8 cellular contexts compared by ENCODE assay signal in the genomic region with DNA sequence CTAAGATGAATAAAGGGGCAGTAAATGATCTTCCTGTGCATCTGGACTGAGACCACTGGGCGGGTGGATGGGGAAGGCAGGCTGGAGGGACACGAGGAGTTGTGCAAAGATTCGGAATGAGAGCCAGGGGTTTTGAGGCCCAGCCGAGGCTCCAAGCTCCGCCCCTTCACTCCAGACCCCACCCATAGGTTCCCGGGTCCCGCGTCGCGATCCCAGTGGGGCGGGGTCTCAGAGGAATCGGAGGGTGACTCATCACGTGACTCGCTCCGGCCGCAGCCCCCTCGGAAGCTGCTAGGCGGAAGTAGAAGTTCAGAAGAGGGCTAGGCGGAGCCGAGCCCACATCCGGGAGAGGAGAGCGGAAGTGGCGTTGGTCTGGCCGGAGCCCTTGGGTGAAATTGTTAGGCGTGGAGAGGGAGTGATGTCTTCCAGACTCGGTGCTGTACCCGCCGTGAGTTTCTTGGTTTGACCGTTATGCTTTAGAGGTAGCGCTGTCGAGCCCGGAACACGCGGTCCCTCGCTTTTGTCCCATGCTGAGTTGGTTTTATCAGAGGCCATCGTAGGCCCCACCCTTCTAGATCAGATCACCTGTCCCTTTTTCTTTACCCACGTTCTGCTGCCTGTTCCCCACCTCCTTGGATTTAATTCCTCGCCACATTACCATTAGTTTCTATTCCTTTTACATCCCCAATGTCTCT. TPM values are rescaled to one million over a fixed set of nuclear protein-coding genes. Genes with fewer than 3 reads are reported as not detected.
A peak's percentile ranks its signal among the peaks of the same experiment; 100 is the strongest.
DNase-seq lines count a peak whose midpoint lies in the region; ATAC-seq and TF ChIP-seq lines count a peak whose summit lies in the region.

A gene with protein sequence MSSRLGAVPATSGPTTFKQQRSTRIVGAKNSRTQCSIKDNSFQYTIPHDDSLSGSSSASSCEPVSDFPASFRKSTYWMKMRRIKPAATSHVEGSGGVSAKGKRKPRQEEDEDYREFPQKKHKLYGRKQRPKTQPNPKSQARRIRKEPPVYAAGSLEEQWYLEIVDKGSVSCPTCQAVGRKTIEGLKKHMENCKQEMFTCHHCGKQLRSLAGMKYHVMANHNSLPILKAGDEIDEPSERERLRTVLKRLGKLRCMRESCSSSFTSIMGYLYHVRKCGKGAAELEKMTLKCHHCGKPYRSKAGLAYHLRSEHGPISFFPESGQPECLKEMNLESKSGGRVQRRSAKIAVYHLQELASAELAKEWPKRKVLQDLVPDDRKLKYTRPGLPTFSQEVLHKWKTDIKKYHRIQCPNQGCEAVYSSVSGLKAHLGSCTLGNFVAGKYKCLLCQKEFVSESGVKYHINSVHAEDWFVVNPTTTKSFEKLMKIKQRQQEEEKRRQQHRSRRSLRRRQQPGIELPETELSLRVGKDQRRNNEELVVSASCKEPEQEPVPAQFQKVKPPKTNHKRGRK (plus strand): TSS at position 348 of the 695 bp plus-strand sequence. CDS start 71 bp downstream, at position 419.

- intact Hi-C loops in lower leg skin (cut with DNase I; ENCODE audit: low total_unique reads) = no loop called here

- DNase-seq in CD1c-positive myeloid dendritic cell (ENCODE audit: extremely low spot score) (peak; percentile 88), NCI-H748 (lab: John Stamatoyannopoulos, UW; ENCODE audit: unreplicated experiment) (peak; percentile 98), lower leg skin (ENCODE audit: low spot score in 2 of 2) (peak; percentile 86 to 98)
- DNase-seq in activated CD4-positive, alpha-beta T cell treated with anti-CD3 and anti-CD28 coated beads, Interleukin-2, amount 50 U/mL, for 48 hours = peak; percentile 81 to 87
- peak; percentile 77 to 82 for DNase-seq in stimulated activated CD4-positive, alpha-beta T cell treated with anti-CD3 and anti-CD28 coated beads, Interleukin-4, amount 100 ng/mL, for 4 hours

- no peak for TF ChIP-seq CTCF in lower leg skin (IDR thresholded peaks at IDR 0.05)

- peaks cover 14% of the 10 kb centered on the region for H3K27me3 ChIP-seq in ectodermal cell (ENCODE audit: control insufficient read depth, insufficient read depth, low read length, poor library complexity, severe bottlenecking)

- H3K4me3 ChIP-seq in ectodermal cell (ENCODE audit: insufficient read depth, low read depth, low read length) (peak within 1 kb of the TSS; percentile 77), lower leg skin (ENCODE audit: low read depth, poor library complexity, severe bottlenecking) (peak within 1 kb of the TSS; percentile 75)

- no peak for TF ChIP-seq POLR2A in lower leg skin (IDR thresholded peaks at IDR 0.05)

- peaks cover 5% of the 10 kb centered on the region for H3K4me1 ChIP-seq in ectodermal cell (ENCODE audit: control insufficient read depth, insufficient read depth, low read length)

- H3K36me3 ChIP-seq in ectodermal cell (ENCODE audit: control insufficient read depth, insufficient read depth, low read length) = no peaks in the 10 kb centered on the region

- peaks cover 4% of the 10 kb centered on the region for H3K9me3 ChIP-seq in ectodermal cell (ENCODE audit: control insufficient read depth, low read length)

- H3K27ac ChIP-seq in ectodermal cell (ENCODE audit: insufficient read depth, low read depth, low read length, poor library complexity, severe bottlenecking) = no peak within 1 kb of the TSS

- 3% methylated on average over 38 of the region's 38 CpGs for WGBS in ectodermal cell, 2 experiments
- 2% methylated on average over 23 to 38 of the region's 38 CpGs for WGBS in lower leg skin, 2 donors

- ATAC-seq in GM19372 (IDR thresholded peaks at IDR 0.05; ENCODE audit: low read depth, unreplicated experiment) = peak; percentile 98
- peak; percentile 93 for ATAC-seq in HG03521 (IDR thresholded peaks at IDR 0.05; ENCODE audit: unreplicated experiment)

RNA-seq across cellular contexts. Expression of the gene that starts here (rescaled TPM):
- polyA plus RNA-seq in ectodermal cell (2013, experiment 1 of 4) = 68.5 TPM
- 74.0 TPM for polyA plus RNA-seq in ectodermal cell (2013, experiment 2 of 4)
- polyA plus RNA-seq in ectodermal cell (2013, experiment 3 of 4) = 58.1 TPM
- polyA plus RNA-seq in ectodermal cell (2013, experiment 4 of 4) = 68.6 TPM
- total RNA-seq in lower leg skin = 10 to 100 TPM in 2 of 4 donors, 1 to 10 TPM in 2; 3.5 to 17.6 (median 12.6) TPM
